Comparison of ENCODE assay signal across 24 cellular contexts in the genomic region with DNA sequence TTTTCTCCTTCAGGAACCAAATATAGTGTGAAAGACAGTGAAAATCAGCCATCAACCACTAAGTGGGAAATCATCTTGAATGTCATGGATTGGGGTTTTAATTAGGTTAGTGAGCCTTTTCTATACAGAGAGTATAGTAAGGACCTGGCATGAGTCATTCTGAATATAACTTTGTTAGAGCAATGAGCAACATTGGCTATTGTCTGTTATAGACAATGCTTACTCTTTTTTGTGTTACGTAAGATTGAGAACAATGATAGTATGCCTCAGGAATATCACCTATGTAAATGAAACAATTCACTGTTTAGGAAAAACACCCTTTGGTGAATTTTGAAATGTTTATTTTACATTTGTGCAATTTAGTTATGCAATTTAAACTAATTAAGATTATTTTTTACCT.
"Had no signal": no experiment of that assay in that cellular context is flagged by ENCODE, and none has a peak within 500 bp of the region (broad histone marks: within the 10 kb centered on the region; RNA-seq: fewer than 3 reads in every experiment).

No MANE protein-coding gene starts in this region.

- H3K79me2 ChIP-seq: parathyroid adenoma had no signal

- DNase-seq: dermis blood vessel endothelial cell; effector memory CD4-positive, alpha-beta T cell; hypothalamus; immature natural killer cell; islet precursor cell; left ventricle myocardium superior; lower lobe of right lung; natural killer cell; sigmoid colon; spleen; stimulated activated CD4-positive, alpha-beta T cell treated with anti-CD3 and anti-CD28 coated beads, Interleukin-4, amount 100 ng/mL, for 4 hours; stimulated activated naive CD8-positive, alpha-beta T cell treated with anti-CD3 and anti-CD28 coated beads, Interleukin-15, Interleukin-2, amounts not matched to agents 100 U/mL and 50 U/mL, for 24 hours; substantia nigra; testis; tibial artery had no signal

- H3K4me1 Mint-ChIP-seq: immature natural killer cell; memory B cell; natural killer cell; stimulated activated memory B cell treated with anti-CD40 and anti-IgM and Interleukin-4, amounts not matched to agents 10 μg/mL and 1 μg/mL and 100 μg/mL, for 72 hours had no signal

- H3K27me3 ChIP-seq: right atrium auricular region, sigmoid colon, spleen, testis, tibial artery had no signal

- H3K27ac Mint-ChIP-seq: immature natural killer cell; memory B cell; natural killer cell; progenitor cell of endocrine pancreas; stimulated activated memory B cell treated with anti-CD40 and anti-IgM and Interleukin-4, amounts not matched to agents 10 μg/mL and 1 μg/mL and 100 μg/mL, for 72 hours; type B pancreatic cell had no signal

- H3K4me1 ChIP-seq: lower lobe of right lung, parathyroid adenoma, right atrium auricular region, sigmoid colon, spleen, testis, tibial artery had no signal

- H3K4me3 Mint-ChIP-seq: immature natural killer cell; memory B cell; natural killer cell; stimulated activated memory B cell treated with anti-CD40 and anti-IgM and Interleukin-4, amounts not matched to agents 10 μg/mL and 1 μg/mL and 100 μg/mL, for 72 hours; type B pancreatic cell had no signal

- H2AFZ ChIP-seq: parathyroid adenoma had no signal

- FAIRE-seq: endothelial cell of umbilical vein, frontal cortex had no signal

- H3K27me3 Mint-ChIP-seq: memory B cell; progenitor cell of endocrine pancreas; stimulated activated memory B cell treated with anti-CD40 and anti-IgM and Interleukin-4, amounts not matched to agents 10 μg/mL and 1 μg/mL and 100 μg/mL, for 72 hours had no signal

- ATAC-seq: left ventricle myocardium superior; lower lobe of right lung; natural killer cell; stimulated activated memory B cell treated with anti-CD40 and anti-IgM and Interleukin-4, amounts not matched to agents 10 μg/mL and 1 μg/mL and 100 μg/mL, for 72 hours; stimulated activated naive CD8-positive, alpha-beta T cell treated with anti-CD3 and anti-CD28 coated beads, Interleukin-15, Interleukin-2, amounts not matched to agents 100 U/mL and 50 U/mL, for 24 hours had no signal

- H3K27ac ChIP-seq: coronary artery, lower lobe of right lung, parathyroid adenoma, right atrium auricular region, sigmoid colon, spleen, testis, tibial artery had no signal

- H3K36me3 Mint-ChIP-seq: immature natural killer cell; memory B cell; natural killer cell; stimulated activated memory B cell treated with anti-CD40 and anti-IgM and Interleukin-4, amounts not matched to agents 10 μg/mL and 1 μg/mL and 100 μg/mL, for 72 hours; type B pancreatic cell had no signal

- H3K36me3 ChIP-seq: lower lobe of right lung, right atrium auricular region, sigmoid colon, spleen, tibial artery had no signal

- H3K4me3 ChIP-seq: coronary artery, lower lobe of right lung, right atrium auricular region, sigmoid colon, spleen, testis, tibial artery had no signal

- H3K9ac ChIP-seq: parathyroid adenoma had no signal

- H3K9me3 ChIP-seq: lower lobe of right lung, right atrium auricular region, sigmoid colon, testis, tibial artery had no signal
